In the genomic region with DNA sequence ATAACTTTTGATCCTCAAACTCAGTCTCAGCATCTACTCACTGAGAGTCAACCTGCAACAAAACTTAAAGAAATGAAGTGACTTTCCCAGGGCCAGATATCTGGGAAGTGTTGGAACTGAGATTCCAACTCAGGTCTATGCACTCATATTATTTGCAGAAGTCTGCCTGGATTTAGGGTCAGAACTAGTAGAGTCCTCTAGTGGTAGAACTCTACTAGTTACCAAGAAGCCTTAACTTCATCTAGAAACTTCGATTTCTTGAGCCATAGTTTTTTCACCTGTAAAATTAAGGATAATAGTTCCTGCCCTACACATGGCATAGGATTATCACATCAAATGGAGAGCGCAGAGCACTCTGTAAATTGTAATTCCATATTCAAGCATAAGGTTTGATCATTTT, we compare ENCODE assay signal across 10 cellular contexts. TPM values are rescaled to one million over a fixed set of nuclear protein-coding genes. Genes with fewer than 3 reads are reported as not detected.
DNase-seq lines count a peak whose midpoint lies in the region; ATAC-seq and TF ChIP-seq lines count a peak whose summit lies in the region.
"Had no signal": no experiment of that assay in that cellular context is flagged by ENCODE, and none has a peak within 500 bp of the region (broad histone marks: within the 10 kb centered on the region; RNA-seq: fewer than 3 reads in every experiment).

No MANE protein-coding gene starts in this region.

- TF ChIP-seq CTCF in SK-N-SH (IDR thresholded peaks at IDR 0.05) (no peak; the same call in 1 of the 2 replicates), Panc1 (IDR thresholded peaks at IDR 0.05) (peak; percentile 38; the same call in 1 of the 2 replicates), fibroblast of mammary gland (conservative IDR thresholded peaks at IDR 0.05; ENCODE audit: control insufficient read depth, insufficient read depth, low read depth, low read length) (peak; percentile 43), spleen (IDR thresholded peaks at IDR 0.05 in 8 of 11, conservative IDR thresholded peaks at IDR 0.05 in 3 of 11) (peak in 6 of 11 experiments; percentile 13 to 43 (median 27))

- H3K4me3 ChIP-seq in SK-N-SH (ENCODE audit: low read depth in 2 of 2, low read length in 1 of 2) (no peak overlapping the region), Panc1 (ENCODE audit: low read depth in 2 of 2, low read length in 2 of 2) (no peak overlapping the region), fibroblast of mammary gland (ENCODE audit: control insufficient read depth, low read depth, low read length) (no peak overlapping the region), spleen (no peak overlapping the region)

- ATAC-seq in SK-N-SH treated with all-trans-retinoic acid at 6 μM for 48 hours = peak; percentile 30; the same call in 1 of the 3 replicates
- ATAC-seq in Panc1 = no peak; the same call in 1 of the 2 replicates
- ATAC-seq in HG02840 (IDR thresholded peaks at IDR 0.05; ENCODE audit: low FRiP score, unreplicated experiment) = no peak

- H3K9me3 ChIP-seq in SK-N-SH (no peaks in the 10 kb centered on the region), Panc1 (ENCODE audit: control insufficient read depth, insufficient read depth, low read depth, low read length) (no peaks in the 10 kb centered on the region), spleen (no peaks in the 10 kb centered on the region)

- no TSS peak for BruUV-seq in Panc1 (replicated peaks; lab: Mats Ljungman, UMichigan)

- H3K27me3 ChIP-seq in SK-N-SH (ENCODE audit: insufficient read depth) (peaks cover 30% of the 10 kb centered on the region; the same call in 1 of the 2 replicates), Panc1 (ENCODE audit: control insufficient read depth, insufficient read depth, low read length) (peaks cover 3% of the 10 kb centered on the region; the same call in 1 of the 2 replicates), spleen (replicated peaks in 1 of 7) (peaks cover 0 to 9% (median 0%) of the 10 kb centered on the region in 7 donors)

- no peak for TF ChIP-seq POLR2A in spleen (IDR thresholded peaks at IDR 0.05)

- H3K9ac ChIP-seq in SK-N-SH = no peak overlapping the region

- POLR2A ChIA-PET in SK-N-SH (lab: Yijun Ruan, JAX) = no interaction called here
- POLR2A ChIA-PET in Panc1 (lab: Charles Lee) = no interaction called here

- TF ChIP-seq RAD21 in SK-N-SH (IDR thresholded peaks at IDR 0.05; ENCODE audit: low read length) = no peak

- no peak for DNase-seq in SK-N-SH
- no peak for DNase-seq in Panc1 (ENCODE audit: low read depth, low spot score)
- DNase-seq in fibroblast of mammary gland (ENCODE audit: low read depth) = peak; percentile 25
- DNase-seq in spleen = no peak
- DNase-seq in head of caudate nucleus = no peak
- DNase-seq in DMS153 treated with DMSO at 0.1 percent for 48 hours (lab: John Stamatoyannopoulos, UW; ENCODE audit: unreplicated experiment) = no peak
- DNase-seq: activated T-cell treated with anti-CD3 and anti-CD28 coated beads, Interleukin-2, amount 50 U/mL, for 48 hours had no signal

- H3K4me2 ChIP-seq in SK-N-SH = no peak overlapping the region

- H4K20me1 ChIP-seq in SK-N-SH (ENCODE audit: insufficient read depth) = no peaks in the 10 kb centered on the region

- in situ Hi-C loops in Panc1 (cut with HindIII; ENCODE audit: low pct_unique_long_range_greater_than_20kb, low sequenced_read_pairs) = no loop called here

- H3K9me2 ChIP-seq in SK-N-SH = no peaks in the 10 kb centered on the region

- H3K79me2 ChIP-seq in SK-N-SH (ENCODE audit: insufficient read depth) = no peaks in the 10 kb centered on the region

- H3K36me3 ChIP-seq in SK-N-SH (replicated peaks in 1 of 2; ENCODE audit: control insufficient read depth in 1 of 2, insufficient read depth in 2 of 2, low read length in 1 of 2) (no peaks in the 10 kb centered on the region), Panc1 (ENCODE audit: control insufficient read depth, insufficient read depth, low read length) (no peaks in the 10 kb centered on the region), spleen (no peaks in the 10 kb centered on the region)

- CTCF ChIA-PET in SK-N-SH (lab: Yijun Ruan, JAX) (no interaction called here), Panc1 (lab: Charles Lee) (no interaction called here)

- no peaks in the 10 kb centered on the region for H3F3A ChIP-seq in SK-N-SH (replicated peaks; ENCODE audit: insufficient read depth)

- WGBS in SK-N-SH (ENCODE audit: low lambda C conversion rate) = 19% methylated on average over 2 of the region's 2 CpGs
- 60 to 78% (median 64%) methylated on average over 2 of the region's 2 CpGs for WGBS in spleen, 5 donors

- intact Hi-C loops in Panc1 (cut with micrococcal nuclease; ENCODE audit: unreplicated experiment) (no loop called here), spleen (cut with DNase I; ENCODE audit: low total_unique reads) (loop anchor here (10.0 kb wide), 1 partner anchor 82 kb away; the partner anchor contains the start of gene SMARCE1), head of caudate nucleus (cut with DNase I) (no loop called here)

- H3K27ac ChIP-seq in SK-N-SH (ENCODE audit: low read depth in 2 of 2, low read length in 1 of 2) = no peak overlapping the region
- H3K27ac ChIP-seq in Panc1 (ENCODE audit: low read length) = no peak overlapping the region
- H3K27ac ChIP-seq in spleen = no peak overlapping the region

- no peak for TF ChIP-seq EP300 in SK-N-SH (IDR thresholded peaks at IDR 0.05; ENCODE audit: borderline replicate concordance in 1 of 2, low read depth in 1 of 2, low read length in 1 of 2)

- H3K4me1 ChIP-seq in SK-N-SH (ENCODE audit: control insufficient read depth in 1 of 2, insufficient read depth in 2 of 2, low read depth in 1 of 2, low read length in 1 of 2) (no peaks in the 10 kb centered on the region), Panc1 (ENCODE audit: control insufficient read depth, insufficient read depth, low read length) (no peaks in the 10 kb centered on the region), spleen (peaks cover 0 to 9% (median 0%) of the 10 kb centered on the region in 6 donors)

- H2AFZ ChIP-seq in SK-N-SH (ENCODE audit: low read depth) = no peak overlapping the region

TF ChIP-seq in SK-N-SH treated with all-trans-retinoic acid at 6 μM for 48 hours, 23 proteins besides CTCF, POLR2A, EP300 and RAD21 (continues in another document):
- TF ChIP-seq ARNTL (CRISPR knock-in tag; IDR thresholded peaks at IDR 0.05; ENCODE audit: borderline replicate concordance, low read depth) (no peak), POU6F1 (CRISPR knock-in tag; IDR thresholded peaks at IDR 0.05; ENCODE audit: borderline replicate concordance, low read depth) (no peak), ISL1 (CRISPR knock-in tag; IDR thresholded peaks at IDR 0.05) (no peak)

TF ChIP-seq in SK-N-SH, 30 proteins besides CTCF, POLR2A, EP300 and RAD21 (continues in another document):
- TF ChIP-seq EZH2phosphoT487 (IDR thresholded peaks at IDR 0.05; ENCODE audit: borderline replicate concordance, low read depth) (no peak), MEF2A (IDR thresholded peaks at IDR 0.05; ENCODE audit: borderline replicate concordance, low read depth) (no peak)
- TF ChIP-seq, protein P1, sequence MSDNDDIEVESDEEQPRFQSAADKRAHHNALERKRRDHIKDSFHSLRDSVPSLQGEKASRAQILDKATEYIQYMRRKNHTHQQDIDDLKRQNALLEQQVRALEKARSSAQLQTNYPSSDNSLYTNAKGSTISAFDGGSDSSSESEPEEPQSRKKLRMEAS (IDR thresholded peaks at IDR 0.05; ENCODE audit: low read depth) = no peak

RNA-seq across cellular contexts. Expression of gene KRT24, which starts 23.4 kb away (rescaled TPM):
- not detected in 2 replicates for polyA plus RNA-seq in SK-N-SH (2012; rRNA removed)
- polyA plus RNA-seq in SK-N-SH (2012; cell fraction: cytosol; rRNA removed) = not detected in 2 replicates
- polyA plus RNA-seq in SK-N-SH (2012; cell fraction: nucleus; rRNA removed) = not detected in 2 replicates
- not detected for total RNA-seq in Panc1 (2021; ENCODE audit: unreplicated experiment)
- not detected for polyA plus RNA-seq in Panc1 (2012; ENCODE audit: insufficient read length)
- not detected for total RNA-seq in spleen
- under 1 TPM in 1 of 3 donors, not detected in 2; 0.03 TPM for polyA plus RNA-seq in spleen

RNA-seq across cellular contexts. Expression of gene KRT25, which starts 28.2 kb away (rescaled TPM):
- not detected in 2 replicates for polyA plus RNA-seq in SK-N-SH (2012; rRNA removed)
- polyA plus RNA-seq in SK-N-SH (2012; cell fraction: cytosol; rRNA removed) = not detected in 2 replicates
- not detected in 2 replicates for polyA plus RNA-seq in SK-N-SH (2012; cell fraction: nucleus; rRNA removed)
- total RNA-seq in Panc1 (2021; ENCODE audit: unreplicated experiment) = not detected
- not detected for polyA plus RNA-seq in Panc1 (2012; ENCODE audit: insufficient read length)
- not detected for total RNA-seq in spleen
- polyA plus RNA-seq in spleen = not detected

RNA-seq across cellular contexts. Expression of gene KRT26, which starts 45.1 kb away (rescaled TPM):
- polyA plus RNA-seq in SK-N-SH (2012; rRNA removed) (not detected in 2 replicates), spleen (not detected)
- polyA plus RNA-seq in SK-N-SH (2012; cell fraction: cytosol; rRNA removed) = not detected in 2 replicates
- not detected in 2 replicates for polyA plus RNA-seq in SK-N-SH (2012; cell fraction: nucleus; rRNA removed)
- total RNA-seq in Panc1 (2021; ENCODE audit: unreplicated experiment) (not detected), spleen (not detected)
- not detected for polyA plus RNA-seq in Panc1 (2012; ENCODE audit: insufficient read length)
- polyA plus RNA-seq: neural cell had no signal

RNA-seq across cellular contexts. Expression of gene KRT27, which starts 55.4 kb away (rescaled TPM):
- polyA plus RNA-seq in SK-N-SH (2012; rRNA removed) = not detected in 2 replicates
- not detected in 2 replicates for polyA plus RNA-seq in SK-N-SH (2012; cell fraction: cytosol; rRNA removed)
- not detected in 2 replicates for polyA plus RNA-seq in SK-N-SH (2012; cell fraction: nucleus; rRNA removed)
- total RNA-seq in Panc1 (2021; ENCODE audit: unreplicated experiment) = not detected
- not detected for polyA plus RNA-seq in Panc1 (2012; ENCODE audit: insufficient read length)
- not detected for total RNA-seq in spleen
- under 1 TPM; 0.09 to 0.42 (median 0.12) TPM for polyA plus RNA-seq in spleen
- polyA plus RNA-seq: neural cell had no signal
